In genomic region chr22:44459041-44459440, GRCh38 we compare ENCODE assay signal across 17 cellular contexts. TPM values are rescaled to one million over a fixed set of nuclear protein-coding genes. Genes with fewer than 3 reads are reported as not detected.
DNase-seq lines count a peak whose midpoint lies in the region; ATAC-seq and TF ChIP-seq lines count a peak whose summit lies in the region.
"Had no signal": no experiment of that assay in that cellular context is flagged by ENCODE, and none has a peak within 500 bp of the region (broad histone marks: within the 10 kb centered on the region; RNA-seq: fewer than 3 reads in every experiment).

No MANE protein-coding gene starts in this region.

- TF ChIP-seq CTCF in activated CD8-positive, alpha-beta T cell treated with anti-CD3 and anti-CD28 coated beads for 36 hours (IDR thresholded peaks at IDR 0.05): no peak
- no peak for TF ChIP-seq CTCF in omental fat pad (IDR thresholded peaks at IDR 0.05)

- peaks cover 4% of the 10 kb centered on the region for H3K36me3 Mint-ChIP-seq in activated CD8-positive, alpha-beta T cell treated with anti-CD3 and anti-CD28 coated beads for 36 hours (ENCODE audit: low read depth)
- H3K36me3 Mint-ChIP-seq in activated CD8-positive, alpha-beta T cell treated with anti-CD3 and anti-CD28 coated beads, Interleukin-2, amount 10 ng/mL, durations not matched to agents 7 days and 5 days (ENCODE audit: low read depth): peaks cover 9% of the 10 kb centered on the region
- peaks cover 8% of the 10 kb centered on the region for H3K36me3 Mint-ChIP-seq in central memory CD8-positive, alpha-beta T cell (ENCODE audit: insufficient read depth)
- no peaks in the 10 kb centered on the region for H3K36me3 Mint-ChIP-seq in T-helper 17 cell (ENCODE audit: low read depth)
- H3K36me3 Mint-ChIP-seq: IgD-negative memory B cell had no signal

- intact Hi-C loops in activated CD8-positive, alpha-beta T cell treated with anti-CD3 and anti-CD28 coated beads for 36 hours (cut with micrococcal nuclease): no loop called here

- H3K27ac Mint-ChIP-seq in activated CD8-positive, alpha-beta T cell treated with anti-CD3 and anti-CD28 coated beads for 36 hours: no peak overlapping the region
- H3K27ac Mint-ChIP-seq in activated CD8-positive, alpha-beta T cell treated with anti-CD3 and anti-CD28 coated beads, Interleukin-2, amount 10 ng/mL, durations not matched to agents 7 days and 5 days: no peak overlapping the region
- H3K27ac Mint-ChIP-seq in central memory CD8-positive, alpha-beta T cell (ENCODE audit: low read depth): peak overlapping the region; percentile 68
- no peak overlapping the region for H3K27ac Mint-ChIP-seq in T-helper 17 cell
- H3K27ac Mint-ChIP-seq: IgD-negative memory B cell had no signal

- DNase-seq in activated CD8-positive, alpha-beta T cell treated with anti-CD3 and anti-CD28 coated beads for 36 hours: peak; percentile 37
- DNase-seq in activated CD8-positive, alpha-beta T cell treated with anti-CD3 and anti-CD28 coated beads, Interleukin-2, amount 10 ng/mL, durations not matched to agents 7 days and 5 days: no peak
- DNase-seq in NAMALWA (ENCODE audit: low spot score) (peak; percentile 35), T-helper 17 cell (no peak), NCI-H748 (lab: John Stamatoyannopoulos, UW; ENCODE audit: unreplicated experiment) (no peak), omental fat pad (ENCODE audit: low spot score) (no peak)
- DNase-seq in central memory CD8-positive, alpha-beta T cell (ENCODE audit: low spot score in 2 of 2): no peak
- DNase-seq in stimulated activated CD8-positive, alpha-beta memory T cell treated with anti-CD3 and anti-CD28 coated beads, Interleukin-4, amount 100 ng/mL, for 48 hours: peak; percentile 18
- DNase-seq: COR-L47, DMS153, NCI-H1092 treated with DMSO at 0.1 percent for 48 hours, NCI-H1694 treated with DMSO at 0.1 percent for 48 hours, NCI-H774, SHP77 had no signal

- ATAC-seq in activated CD8-positive, alpha-beta T cell treated with anti-CD3 and anti-CD28 coated beads for 36 hours: no peak
- no peak for ATAC-seq in activated CD8-positive, alpha-beta T cell treated with anti-CD3 and anti-CD28 coated beads, Interleukin-2, amount 10 ng/mL, durations not matched to agents 7 days and 5 days
- no peak for ATAC-seq in central memory CD8-positive, alpha-beta T cell (replicated peaks; ENCODE audit: extremely low read depth, poor library complexity, severe bottlenecking)
- ATAC-seq in T-helper 17 cell (no peak), omental fat pad (ENCODE audit: low FRiP score) (no peak)
- ATAC-seq: HCT116 had no signal

- H3K4me1 Mint-ChIP-seq in activated CD8-positive, alpha-beta T cell treated with anti-CD3 and anti-CD28 coated beads for 36 hours (ENCODE audit: low read depth): peaks cover 35% of the 10 kb centered on the region
- peaks cover 53% of the 10 kb centered on the region for H3K4me1 Mint-ChIP-seq in activated CD8-positive, alpha-beta T cell treated with anti-CD3 and anti-CD28 coated beads, Interleukin-2, amount 10 ng/mL, durations not matched to agents 7 days and 5 days (ENCODE audit: low read depth)
- peaks cover 39% of the 10 kb centered on the region for H3K4me1 Mint-ChIP-seq in central memory CD8-positive, alpha-beta T cell
- H3K4me1 Mint-ChIP-seq in T-helper 17 cell: peaks cover 25% of the 10 kb centered on the region

- no peaks in the 10 kb centered on the region for H3K9me3 ChIP-seq in T-helper 17 cell (ENCODE audit: control insufficient read depth, low read length, poor library complexity, severe bottlenecking)
- H3K9me3 ChIP-seq: Peyer's patch had no signal

- H3K9me3 Mint-ChIP-seq in activated CD8-positive, alpha-beta T cell treated with anti-CD3 and anti-CD28 coated beads for 36 hours: peaks cover 10% of the 10 kb centered on the region
- peaks cover 12% of the 10 kb centered on the region for H3K9me3 Mint-ChIP-seq in activated CD8-positive, alpha-beta T cell treated with anti-CD3 and anti-CD28 coated beads, Interleukin-2, amount 10 ng/mL, durations not matched to agents 7 days and 5 days (ENCODE audit: insufficient read depth)
- H3K9me3 Mint-ChIP-seq in central memory CD8-positive, alpha-beta T cell: peaks cover 5% of the 10 kb centered on the region

- no peaks in the 10 kb centered on the region for H3K27me3 Mint-ChIP-seq in activated CD8-positive, alpha-beta T cell treated with anti-CD3 and anti-CD28 coated beads for 36 hours
- H3K27me3 Mint-ChIP-seq in activated CD8-positive, alpha-beta T cell treated with anti-CD3 and anti-CD28 coated beads, Interleukin-2, amount 10 ng/mL, durations not matched to agents 7 days and 5 days (ENCODE audit: low read depth): no peaks in the 10 kb centered on the region
- H3K27me3 Mint-ChIP-seq in central memory CD8-positive, alpha-beta T cell: no peaks in the 10 kb centered on the region
- no peaks in the 10 kb centered on the region for H3K27me3 Mint-ChIP-seq in T-helper 17 cell

- CTCF ChIA-PET in activated CD8-positive, alpha-beta T cell treated with anti-CD3 and anti-CD28 coated beads for 36 hours (lab: Charles Lee): no interaction called here
- CTCF ChIA-PET in activated CD8-positive, alpha-beta T cell treated with anti-CD3 and anti-CD28 coated beads, Interleukin-2, amount 10 ng/mL, durations not matched to agents 7 days and 5 days (lab: Charles Lee): no interaction called here

- POLR2A ChIA-PET in activated CD8-positive, alpha-beta T cell treated with anti-CD3 and anti-CD28 coated beads for 36 hours (lab: Charles Lee): no interaction called here
- POLR2A ChIA-PET in activated CD8-positive, alpha-beta T cell treated with anti-CD3 and anti-CD28 coated beads, Interleukin-2, amount 10 ng/mL, durations not matched to agents 7 days and 5 days (lab: Charles Lee): no interaction called here

- H3K4me3 Mint-ChIP-seq in activated CD8-positive, alpha-beta T cell treated with anti-CD3 and anti-CD28 coated beads for 36 hours: no peak overlapping the region
- H3K4me3 Mint-ChIP-seq in activated CD8-positive, alpha-beta T cell treated with anti-CD3 and anti-CD28 coated beads, Interleukin-2, amount 10 ng/mL, durations not matched to agents 7 days and 5 days: no peak overlapping the region
- H3K4me3 Mint-ChIP-seq in central memory CD8-positive, alpha-beta T cell: no peak overlapping the region
- H3K4me3 Mint-ChIP-seq in T-helper 17 cell: no peak overlapping the region
- H3K4me3 Mint-ChIP-seq: IgD-negative memory B cell had no signal

RNA-seq across cellular contexts. Expression of gene RTL6, which starts 39.0 kb away (rescaled TPM):
- 1 to 10 TPM; 5.7 to 6.1 TPM for total RNA-seq in activated CD8-positive, alpha-beta T cell treated with anti-CD3 and anti-CD28 coated beads for 36 hours
- total RNA-seq in activated CD8-positive, alpha-beta T cell treated with anti-CD3 and anti-CD28 coated beads, Interleukin-2, amount 10 ng/mL, durations not matched to agents 7 days and 5 days: 1 to 10 TPM; 6.8 to 7.3 TPM
- total RNA-seq in T-helper 17 cell (10 to 100 TPM; 11.0 to 13.3 TPM), omental fat pad (10 to 100 TPM; 17.7 to 38.2 (median 25.7) TPM)

Comparison
In these comparisons a context has a peak if more than half of its experiments do, and no peak if none do; other contexts are left out.
1. DNase-seq: peak in activated CD8-positive, alpha-beta T cell treated with anti-CD3 and anti-CD28 coated beads for 36 hours (single experiment), NAMALWA (single experiment) and stimulated activated CD8-positive, alpha-beta memory T cell treated with anti-CD3 and anti-CD28 coated beads, Interleukin-4, amount 100 ng/mL, for 48 hours (single experiment); none in activated CD8-positive, alpha-beta T cell treated with anti-CD3 and anti-CD28 coated beads, Interleukin-2, amount 10 ng/mL, durations not matched to agents 7 days and 5 days (single experiment), central memory CD8-positive, alpha-beta T cell (0 of 2), T-helper 17 cell (0 of 3), NCI-H748 (single experiment) and omental fat pad (single experiment).